Comparison of ENCODE assay signal across 8 cellular contexts in the genomic region with DNA sequence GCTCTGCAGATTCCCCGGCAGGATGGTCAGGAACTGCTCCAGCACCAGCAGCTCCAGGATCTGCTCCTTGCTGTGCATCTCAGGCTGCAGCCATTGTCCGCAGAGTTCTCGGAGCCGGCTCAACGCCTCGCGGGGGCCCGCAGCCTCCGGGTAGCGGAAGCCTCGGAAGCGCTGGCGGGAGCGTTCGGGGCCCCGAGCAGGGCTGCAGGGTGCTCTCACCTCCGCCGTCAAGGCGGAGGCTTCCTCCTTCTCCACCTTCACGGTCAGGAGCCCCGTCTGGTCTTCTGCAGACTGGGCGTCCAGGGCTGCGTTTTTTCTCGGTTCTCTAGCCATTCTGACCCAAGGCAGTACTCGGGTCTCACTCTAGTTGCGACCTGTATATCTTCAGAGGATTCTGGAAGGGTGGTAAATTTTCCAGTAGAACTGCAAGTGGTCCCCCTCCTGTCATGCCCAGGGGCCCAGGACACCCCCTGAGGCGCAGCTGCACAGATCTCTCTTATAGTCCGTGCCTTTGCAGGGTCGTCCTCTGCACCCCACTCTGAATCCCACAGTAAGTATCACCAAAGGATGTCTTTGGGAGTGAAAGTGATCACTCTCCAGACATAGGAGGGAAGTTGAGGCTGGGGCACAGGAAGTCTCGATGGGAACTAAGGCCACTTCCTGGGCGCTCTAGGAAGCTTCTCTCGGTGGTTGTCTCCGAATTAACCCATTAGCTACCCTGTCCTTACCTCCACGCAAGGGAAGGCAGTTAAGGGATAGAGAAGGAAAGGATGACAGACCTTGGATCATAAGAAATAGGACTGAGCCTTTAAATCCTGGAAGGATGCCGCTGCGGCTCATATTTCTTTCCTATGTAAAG. TPM values are rescaled to one million over a fixed set of nuclear protein-coding genes. Genes with fewer than 3 reads are reported as not detected.
DNase-seq lines count a peak whose midpoint lies in the region; ATAC-seq, FAIRE-seq and TF ChIP-seq lines count a peak whose summit lies in the region.

Gene ZKSCAN4 (minus strand): TSS at position 622 of the 859 bp plus-strand sequence. CDS start 289 bp downstream, at position 333.

- peaks cover 12% of the 10 kb centered on the region for H3K4me1 Mint-ChIP-seq in WTC11

- H3K9me3 Mint-ChIP-seq in WTC11, result no peaks in the 10 kb centered on the region

- DNase-seq in activated gamma-delta T cell treated with Interleukin-2 at 50 U/mL for 16 hours, result peak; percentile 83
- DNase-seq in activated gamma-delta T cell (lab: John Stamatoyannopoulos, UW), result no peak
- DNase-seq in NCI-H2227 (lab: John Stamatoyannopoulos, UW; ENCODE audit: unreplicated experiment), result peak; percentile 95
- DNase-seq in WTC11 (ENCODE audit: low spot score), result peak; percentile 79
- peak; percentile 74 for DNase-seq in central memory CD4-positive, alpha-beta T cell
- DNase-seq in stimulated activated CD4-positive, alpha-beta T cell treated with anti-CD3 and anti-CD28 coated beads, Interleukin-12 subunit alpha, Interleukin-12 subunit beta, amount 100 ng/mL, for 24 hours (ENCODE audit: low read depth in 2 of 2), result peak; percentile 56 to 72

- FAIRE-seq in islet of Langerhans (lab: Jason Lieb, UNC), result peak; percentile 36

- H3K27me3 Mint-ChIP-seq in WTC11 (ENCODE audit: low read depth), result peaks cover 18% of the 10 kb centered on the region

- no peak for TF ChIP-seq CTCF in WTC11 (IDR thresholded peaks at IDR 0.05)

- CTCF ChIA-PET in WTC11 (lab: Charles Lee), result interaction anchor here (1.0 to 2.3 kb wide), 3 partner anchors 15 to 132 kb away, joined by 4 to 19 read pairs (median 12); partner anchors contain the start of gene ZSCAN26

- POLR2A ChIA-PET in WTC11 (lab: Charles Lee), result interaction anchor here (0.7 to 1.7 kb wide), 6 partner anchors 9 to 132 kb away, joined by 3 to 13 read pairs (median 4); partner anchors contain the start of genes ZKSCAN8 and ZSCAN26

- ATAC-seq in HG03095 (IDR thresholded peaks at IDR 0.05; ENCODE audit: unreplicated experiment) (peak; percentile 83), WTC11 (peak; percentile 92)

- H3K36me3 Mint-ChIP-seq in WTC11, result peaks cover 17% of the 10 kb centered on the region

- H3K4me3 Mint-ChIP-seq in WTC11, result peak within 1 kb of the TSS; percentile 99

- peak within 1 kb of the TSS; percentile 80 for H3K27ac Mint-ChIP-seq in WTC11

TF ChIP-seq in WTC11, 78 proteins besides CTCF, POLR2A, EP300 and RAD21:
- TF ChIP-seq MAX (CRISPR knock-in tag; IDR thresholded peaks at IDR 0.05) (0 out of 2 replicates have a peak, but pooled peaks have one; percentile 30), SMAD4 (CRISPR knock-in tag; IDR thresholded peaks at IDR 0.05) (no peak), FOXK1 (CRISPR knock-in tag; IDR thresholded peaks at IDR 0.05) (0 out of 2 replicates have a peak, but pooled peaks have one; percentile 40), GABPB1 (CRISPR knock-in tag; IDR thresholded peaks at IDR 0.05) (peak; percentile 67)

RNA-seq across cellular contexts. Expression of gene ZKSCAN4, which starts in this region (rescaled TPM):
- total RNA-seq in WTC11 (2021), result 6.4 to 7.3 TPM (median 7.0 TPM) in 3 replicates
